In the genomic region with DNA sequence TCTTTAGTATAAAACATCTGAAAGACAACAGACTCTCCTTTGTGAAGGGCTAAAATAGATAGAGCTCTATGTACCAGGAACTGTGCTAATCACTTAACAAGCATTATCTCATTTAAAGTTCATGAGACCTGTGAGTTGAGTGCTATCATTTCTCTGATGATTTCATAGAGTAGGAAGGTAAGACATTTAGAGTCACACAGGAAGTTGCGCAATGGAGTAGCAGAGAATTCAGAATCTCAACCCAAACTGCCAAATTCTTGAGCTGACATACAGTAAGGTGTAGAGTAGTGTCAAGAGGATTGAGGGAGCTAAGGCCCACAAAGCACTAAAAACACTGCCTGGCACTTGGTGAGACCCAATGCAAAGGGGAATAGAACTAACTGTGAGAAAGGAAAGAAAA, we compare ENCODE assay signal across 1 cellular context.
TF ChIP-seq lines count a peak whose summit lies in the region.

No MANE protein-coding gene starts in this region.

TF ChIP-seq in K562, 482 proteins besides CTCF, POLR2A, EP300 and RAD21 (continued from another document):
- TF ChIP-seq, protein P1, sequence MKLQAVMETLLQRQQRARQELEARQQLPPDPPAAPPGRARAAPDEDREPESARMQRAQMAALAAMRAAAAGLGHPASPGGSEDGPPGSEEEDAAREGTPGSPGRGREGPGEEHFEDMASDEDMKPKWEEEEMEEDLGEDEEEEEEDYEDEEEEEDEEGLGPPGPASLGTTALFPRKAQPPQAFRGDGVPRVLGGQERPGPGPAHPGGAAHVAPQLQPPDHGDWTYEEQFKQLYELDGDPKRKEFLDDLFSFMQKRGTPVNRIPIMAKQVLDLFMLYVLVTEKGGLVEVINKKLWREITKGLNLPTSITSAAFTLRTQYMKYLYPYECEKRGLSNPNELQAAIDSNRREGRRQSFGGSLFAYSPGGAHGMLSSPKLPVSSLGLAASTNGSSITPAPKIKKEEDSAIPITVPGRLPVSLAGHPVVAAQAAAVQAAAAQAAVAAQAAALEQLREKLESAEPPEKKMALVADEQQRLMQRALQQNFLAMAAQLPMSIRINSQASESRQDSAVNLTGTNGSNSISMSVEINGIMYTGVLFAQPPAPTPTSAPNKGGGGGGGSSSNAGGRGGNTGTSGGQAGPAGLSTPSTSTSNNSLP (IDR thresholded peaks at IDR 0.05; ENCODE audit: borderline replicate concordance, low read depth, low read length): no peak
